8 cellular contexts compared by ENCODE assay signal in genomic region chr19:49127674-49128544, GRCh38.
DNase-seq lines count a peak whose midpoint lies in the region; ATAC-seq lines count a peak whose summit lies in the region.

No MANE protein-coding gene starts in this region.

- DNase-seq in AG20443 (ENCODE audit: low spot score) (peak; percentile 99), NCI-H446 treated with DMSO at 0.1 percent for 48 hours (lab: John Stamatoyannopoulos, UW) (peak; percentile 90), cerebellar nuclear complex (lab: John Stamatoyannopoulos, UW) (peak; percentile 71 to 82), kidney tubule cell (ENCODE audit: low spot score) (peak; percentile 96)
- DNase-seq in activated CD4-positive, CD25-positive, alpha-beta regulatory T cell treated with anti-CD3 and anti-CD28 coated beads, Interleukin-2, amount 50 U/mL, for 72 hours, result peak; percentile 93
- peak; percentile 89 to 92 for DNase-seq in stimulated activated CD4-positive, alpha-beta T cell treated with anti-CD3 and anti-CD28 coated beads, Interleukin-1b, Interleukin-23, amount 100 ng/mL, for 1 hour (ENCODE audit: low read depth in 2 of 2)

- peak; percentile 81 for ATAC-seq in GM19043 (IDR thresholded peaks at IDR 0.05; ENCODE audit: low read depth, unreplicated experiment)
- ATAC-seq in HG03342 (IDR thresholded peaks at IDR 0.05; ENCODE audit: unreplicated experiment), result peak; percentile 85

Comparison
In these comparisons a context has a peak if more than half of its experiments do, and no peak if none do; other contexts are left out.
1. Peak in every context shown above with its lines: DNase-seq and ATAC-seq.